ENCODE assay signal across 17 cellular contexts in the genomic region with DNA sequence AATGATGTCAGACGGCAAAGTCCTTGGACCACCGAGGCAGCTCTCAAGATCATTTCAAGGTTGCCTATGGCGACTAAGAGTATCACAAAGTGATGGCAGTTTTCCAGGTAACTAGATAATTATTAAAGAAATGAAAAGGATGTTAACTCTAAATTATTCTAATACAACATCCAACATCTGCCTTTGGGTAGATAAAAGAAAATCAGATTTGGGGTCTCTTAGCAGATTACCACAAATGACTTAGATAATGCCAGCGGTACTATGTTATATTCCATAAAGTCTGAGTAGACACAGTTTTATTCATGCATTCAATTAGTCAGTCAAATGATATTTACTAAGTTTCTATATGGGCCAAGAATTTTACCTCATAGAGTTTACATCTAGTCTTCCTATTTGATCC.
DNase-seq lines count a peak whose midpoint lies in the region; ATAC-seq and TF ChIP-seq lines count a peak whose summit lies in the region.
"Had no signal": no experiment of that assay in that cellular context is flagged by ENCODE, and none has a peak within 500 bp of the region (broad histone marks: within the 10 kb centered on the region; RNA-seq: fewer than 3 reads in every experiment).

No MANE protein-coding gene starts in this region.

- peaks cover 5% of the 10 kb centered on the region for H3K9me3 Mint-ChIP-seq in chondrocyte (ENCODE audit: low read depth)
- peaks cover 5% of the 10 kb centered on the region for H3K9me3 Mint-ChIP-seq in neural progenitor cell
- peaks cover 0 to 5% (median 4%) of the 10 kb centered on the region in 6 donors for H3K9me3 Mint-ChIP-seq in immature natural killer cell

- H3K36me3 ChIP-seq in neural progenitor cell = no peaks in the 10 kb centered on the region
- no peaks in the 10 kb centered on the region for H3K36me3 ChIP-seq in trophoblast cell (ENCODE audit: control insufficient read depth in 1 of 2, insufficient read depth in 2 of 2, low read length in 2 of 2)
- H3K36me3 ChIP-seq: BE2C had no signal

- H3K36me3 Mint-ChIP-seq in chondrocyte (ENCODE audit: low read depth) = no peaks in the 10 kb centered on the region
- no peaks in the 10 kb centered on the region for H3K36me3 Mint-ChIP-seq in neural progenitor cell
- H3K36me3 Mint-ChIP-seq in immature natural killer cell = peaks cover 0 to 3% (median 0%) of the 10 kb centered on the region in 3 donors
- H3K36me3 Mint-ChIP-seq: CD4-positive, CD25-positive, alpha-beta regulatory T cell; CD8-positive, alpha-beta memory T cell had no signal

- no peak for DNase-seq in chondrocyte (ENCODE audit: low spot score)
- DNase-seq in neural progenitor cell (ENCODE audit: low spot score) = no peak
- DNase-seq in trophoblast cell = no peak
- DNase-seq in NCI-H1417 (lab: John Stamatoyannopoulos, UW) = no peak
- no peak for DNase-seq in immature natural killer cell
- DNase-seq: ACHN; BE2C; C1 segment of cervical spinal cord; CD4-positive, CD25-positive, alpha-beta regulatory T cell; CD8-positive, alpha-beta memory T cell; COR-L47; GDM1; H7; HFFc6 had no signal

- H3K4me3 Mint-ChIP-seq in chondrocyte (ENCODE audit: unreplicated experiment) = no peak overlapping the region
- no peak overlapping the region for H3K4me3 Mint-ChIP-seq in neural progenitor cell
- H3K4me3 Mint-ChIP-seq in immature natural killer cell = no peak overlapping the region
- H3K4me3 Mint-ChIP-seq: CD4-positive, CD25-positive, alpha-beta regulatory T cell; CD8-positive, alpha-beta memory T cell; GM23338; HFFc6 had no signal

- H3K9ac ChIP-seq in neural progenitor cell (no peak overlapping the region), trophoblast cell (ENCODE audit: low read length) (no peak overlapping the region)

- no peak overlapping the region for H4K12ac ChIP-seq in trophoblast cell (ENCODE audit: low read depth, low read length)

- H4K91ac ChIP-seq in trophoblast cell (ENCODE audit: low read depth, low read length) = peak overlapping the region; percentile 47

- H3K27me3 ChIP-seq in neural progenitor cell (no peaks in the 10 kb centered on the region), trophoblast cell (ENCODE audit: insufficient read depth, low read length) (no peaks in the 10 kb centered on the region)
- H3K27me3 ChIP-seq: BE2C had no signal

- H3K27ac Mint-ChIP-seq in chondrocyte (ENCODE audit: unreplicated experiment) (peak overlapping the region; percentile 17), neural progenitor cell (peak overlapping the region; percentile 72), immature natural killer cell (no peak overlapping the region)
- H3K27ac Mint-ChIP-seq: CD4-positive, CD25-positive, alpha-beta regulatory T cell; CD8-positive, alpha-beta memory T cell; GM23338; HFFc6 had no signal

- H3K4me2 ChIP-seq in neural progenitor cell (no peak overlapping the region), trophoblast cell (ENCODE audit: low read length) (no peak overlapping the region)
- H3K4me2 ChIP-seq: GM23338 had no signal

- no CpG with 5 or more reads among the region's 4 CpGs for WGBS in trophoblast cell (ENCODE audit: extremely low coverage, insufficient coverage, insufficient read length)

- peaks cover 36% of the 10 kb centered on the region for H3K4me1 Mint-ChIP-seq in chondrocyte (ENCODE audit: low read depth)
- peaks cover 58% of the 10 kb centered on the region for H3K4me1 Mint-ChIP-seq in neural progenitor cell
- peaks cover 7 to 14% of the 10 kb centered on the region in 2 donors for H3K4me1 Mint-ChIP-seq in immature natural killer cell
- H3K4me1 Mint-ChIP-seq: CD4-positive, CD25-positive, alpha-beta regulatory T cell; CD8-positive, alpha-beta memory T cell had no signal

- no peak overlapping the region for H2BK12ac ChIP-seq in trophoblast cell (ENCODE audit: low read length)

- H3K4me3 ChIP-seq in neural progenitor cell (no peak overlapping the region), trophoblast cell (ENCODE audit: low read depth, low read length) (no peak overlapping the region)
- H3K4me3 ChIP-seq: GM23338 had no signal

- peaks cover 24% of the 10 kb centered on the region for H3K4me1 ChIP-seq in neural progenitor cell
- H3K4me1 ChIP-seq in trophoblast cell (ENCODE audit: control insufficient read depth in 1 of 2, insufficient read depth in 2 of 2, low read length in 2 of 2) = no peaks in the 10 kb centered on the region

- no peak overlapping the region for H3K23ac ChIP-seq in trophoblast cell (ENCODE audit: low read length)

- no peak overlapping the region for H4K8ac ChIP-seq in trophoblast cell (ENCODE audit: low read depth, low read length)

- H2AFZ ChIP-seq in neural progenitor cell (replicated peaks) = no peak overlapping the region
- no peak overlapping the region for H2AFZ ChIP-seq in trophoblast cell (ENCODE audit: insufficient read depth, low read length, poor library complexity)
- H2AFZ ChIP-seq: GM23338 had no signal

- ATAC-seq in GM21381 (IDR thresholded peaks at IDR 0.05; ENCODE audit: unreplicated experiment) = no peak
- ATAC-seq: GM23338, HCT116 had no signal

- H3K79me2 ChIP-seq in neural progenitor cell (ENCODE audit: low read depth) (no peaks in the 10 kb centered on the region), trophoblast cell (ENCODE audit: control insufficient read depth, insufficient read depth, low read length, poor library complexity) (no peaks in the 10 kb centered on the region)

- H3K14ac ChIP-seq in trophoblast cell (ENCODE audit: low read length) = no peak overlapping the region

- no peak overlapping the region for H3K4ac ChIP-seq in trophoblast cell (ENCODE audit: low read depth, low read length)

- H2AK5ac ChIP-seq in trophoblast cell (ENCODE audit: low read length) = no peak overlapping the region

- H2BK5ac ChIP-seq in trophoblast cell (ENCODE audit: low read depth, low read length, poor library complexity) = no peak overlapping the region

- no peaks in the 10 kb centered on the region for H3K79me1 ChIP-seq in trophoblast cell (ENCODE audit: low read length)

- H3K27ac ChIP-seq in neural progenitor cell = no peak overlapping the region
- H3K27ac ChIP-seq in trophoblast cell (ENCODE audit: low read depth, low read length) = no peak overlapping the region

- no peaks in the 10 kb centered on the region for H3K27me3 Mint-ChIP-seq in chondrocyte (ENCODE audit: low read depth)
- no peaks in the 10 kb centered on the region for H3K27me3 Mint-ChIP-seq in neural progenitor cell (ENCODE audit: insufficient read depth, low read depth)
- H3K27me3 Mint-ChIP-seq in immature natural killer cell (ENCODE audit: low read depth in 3 of 3) = peaks cover 0 to 4% (median 0%) of the 10 kb centered on the region in 3 donors
- H3K27me3 Mint-ChIP-seq: CD4-positive, CD25-positive, alpha-beta regulatory T cell; CD8-positive, alpha-beta memory T cell had no signal

- no peak overlapping the region for H3K18ac ChIP-seq in trophoblast cell (ENCODE audit: low read length)

- H3F3A ChIP-seq in neural progenitor cell (ENCODE audit: low read depth) = no peaks in the 10 kb centered on the region

- no peaks in the 10 kb centered on the region for H3K9me3 ChIP-seq in neural progenitor cell (ENCODE audit: low read depth)
- no peaks in the 10 kb centered on the region for H3K9me3 ChIP-seq in trophoblast cell (ENCODE audit: insufficient read depth, low read depth, low read length)
- H3K9me3 ChIP-seq: BE2C had no signal

- TF ChIP-seq CTCF in chondrocyte (IDR thresholded peaks at IDR 0.05) = no peak
- no peak for TF ChIP-seq CTCF in neural progenitor cell (IDR thresholded peaks at IDR 0.05)

- no peak overlapping the region for H2BK120ac ChIP-seq in trophoblast cell (ENCODE audit: insufficient read depth, low read length, poor library complexity)

- H4K20me1 ChIP-seq in neural progenitor cell (ENCODE audit: low read depth) = no peaks in the 10 kb centered on the region

Comparison
In these comparisons a context has a peak if more than half of its experiments do, and no peak if none do; other contexts are left out.
1. H3K27ac Mint-ChIP-seq: peak in chondrocyte (single experiment) and neural progenitor cell (single experiment); none in immature natural killer cell (0 of 6).